ENCODE assay signal across 13 cellular contexts in genomic region chr6:152130441-152130840, GRCh38.
DNase-seq lines count a peak whose midpoint lies in the region; ATAC-seq and TF ChIP-seq lines count a peak whose summit lies in the region.
"Had no signal": no experiment of that assay in that cellular context is flagged by ENCODE, and none has a peak within 500 bp of the region (broad histone marks: within the 10 kb centered on the region; RNA-seq: fewer than 3 reads in every experiment).

No MANE protein-coding gene starts in this region.

- H3K9me3 Mint-ChIP-seq in activated T-cell treated with anti-CD3 and anti-CD28 coated beads, Interleukin-2, amount 50 U/mL, for 24 hours: no peaks in the 10 kb centered on the region

- peaks cover 91% of the 10 kb centered on the region for H3K36me3 Mint-ChIP-seq in activated T-cell treated with anti-CD3 and anti-CD28 coated beads, Interleukin-2, amount 50 U/mL, for 24 hours (ENCODE audit: low read depth)

- 91 to 92% methylated on average over 2 of the region's 2 CpGs for WGBS in thyroid gland, 2 donors

- intact Hi-C loops in thyroid gland (cut with DNase I): no loop called here

- peak overlapping the region; percentile 84 for H3K27ac Mint-ChIP-seq in activated T-cell treated with anti-CD3 and anti-CD28 coated beads, Interleukin-2, amount 50 U/mL, for 24 hours

- H3K9me3 ChIP-seq in mucosa of rectum (ENCODE audit: control insufficient read depth in 2 of 2, low read length in 2 of 2) (no peaks in the 10 kb centered on the region), thyroid gland (no peaks in the 10 kb centered on the region)
- H3K9me3 ChIP-seq: A549 had no signal

- H3K4me3 ChIP-seq in epithelial cell of esophagus (ENCODE audit: low read length): no peak overlapping the region
- H3K4me3 ChIP-seq in mucosa of rectum (ENCODE audit: low read length in 2 of 2): peak overlapping the region; percentile 61 to 66
- no peak overlapping the region for H3K4me3 ChIP-seq in thyroid gland (replicated peaks in 1 of 3)
- H3K4me3 ChIP-seq: A549 had no signal

- no peak for TF ChIP-seq POLR2A in thyroid gland (IDR thresholded peaks at IDR 0.05)

- H3K27ac ChIP-seq in mucosa of rectum (ENCODE audit: low read depth in 2 of 2, low read length in 2 of 2) (peak overlapping the region; percentile 74 to 77), thyroid gland (peak overlapping the region in 2 of 3 donors; percentile 43 to 73)
- H3K27ac ChIP-seq: A549 had no signal

- DNase-seq in activated T-cell treated with anti-CD3 and anti-CD28 coated beads, Interleukin-2, amount 50 U/mL, for 24 hours: no peak
- DNase-seq in activated T-cell treated with anti-CD3 and anti-CD28 coated beads, Interleukin-2, amount 50 U/mL, for 1 hour: no peak
- DNase-seq in epithelial cell of esophagus (ENCODE audit: low read depth) (peak; percentile 80), thyroid gland (no peak), globus pallidus (ENCODE audit: low spot score) (no peak), left lobe of liver (ENCODE audit: low spot score) (no peak)
- DNase-seq in activated effector memory CD4-positive, alpha-beta T cell treated with anti-CD3 and anti-CD28 coated beads, Interleukin-2, amount 50 U/mL, for 16 hours: no peak
- DNase-seq: DMS79 treated with DMSO at 0.1 percent for 48 hours, NCI-H1417 treated with DMSO at 0.1 percent for 48 hours, NCI-H524 treated with DMSO at 0.1 percent for 48 hours, SHP77 had no signal

- H3K4me1 ChIP-seq in mucosa of rectum (ENCODE audit: control insufficient read depth in 2 of 2, insufficient read depth in 2 of 2, low read length in 2 of 2): no peaks in the 10 kb centered on the region
- H3K4me1 ChIP-seq in thyroid gland: peaks cover 0 to 4% of the 10 kb centered on the region in 2 donors
- H3K4me1 ChIP-seq: A549 had no signal

- no peak for ATAC-seq in left lobe of liver
- ATAC-seq: A549 had no signal

- H3K36me3 ChIP-seq in mucosa of rectum (ENCODE audit: control insufficient read depth in 2 of 2, insufficient read depth in 2 of 2, low read length in 2 of 2) (peaks cover 16 to 25% of the 10 kb centered on the region in 2 donors), thyroid gland (peaks cover 59 to 72% of the 10 kb centered on the region in 2 donors)

- H3K4me1 Mint-ChIP-seq in activated T-cell treated with anti-CD3 and anti-CD28 coated beads, Interleukin-2, amount 50 U/mL, for 24 hours (ENCODE audit: low read depth): peaks cover 5% of the 10 kb centered on the region

- H3K27me3 ChIP-seq in mucosa of rectum (ENCODE audit: control insufficient read depth in 2 of 2, insufficient read depth in 2 of 2, low read length in 2 of 2) (no peaks in the 10 kb centered on the region), thyroid gland (no peaks in the 10 kb centered on the region)

- H3K4me3 Mint-ChIP-seq in activated T-cell treated with anti-CD3 and anti-CD28 coated beads, Interleukin-2, amount 50 U/mL, for 24 hours: no peak overlapping the region

- no peaks in the 10 kb centered on the region for H3K27me3 Mint-ChIP-seq in activated T-cell treated with anti-CD3 and anti-CD28 coated beads, Interleukin-2, amount 50 U/mL, for 24 hours

- H3K9ac ChIP-seq in mucosa of rectum (ENCODE audit: low read depth in 1 of 2, low read length in 2 of 2): peak overlapping the region; percentile 27 to 50

- no peak for TF ChIP-seq CTCF in epithelial cell of esophagus (IDR thresholded peaks at IDR 0.05; ENCODE audit: insufficient read depth, low read depth, low read length, missing control alignments)
- no peak for TF ChIP-seq CTCF in thyroid gland (IDR thresholded peaks at IDR 0.05)

Comparison
In these comparisons a context has a peak if more than half of its experiments do, and no peak if none do; other contexts are left out.
1. H3K4me3 ChIP-seq: peak in mucosa of rectum (2 of 2); none in epithelial cell of esophagus (single experiment) and thyroid gland (0 of 3).